ENCODE assay signal across 22 cellular contexts in genomic region chr5:21784487-21784886, GRCh38.
"Had no signal": no experiment of that assay in that cellular context is flagged by ENCODE, and none has a peak within 500 bp of the region (broad histone marks: within the 10 kb centered on the region; RNA-seq: fewer than 3 reads in every experiment).

No MANE protein-coding gene starts in this region.

- H3K9ac ChIP-seq: neural progenitor cell, parathyroid adenoma had no signal

- DNase-seq: dorsolateral prefrontal cortex; effector CD4-positive, alpha-beta T cell; foreskin melanocyte; glutamatergic neuron; heart right ventricle; hippocampal formation; left cardiac atrium; left lung; mesendoderm; midbrain; naive thymus-derived CD4-positive, alpha-beta T cell; right lobe of liver; small intestine; stimulated activated CD4-positive, alpha-beta T cell treated with anti-CD3 and anti-CD28 coated beads, Interleukin-15, amount 100 ng/mL, for 24 hours; stimulated activated CD4-positive, alpha-beta T cell treated with anti-CD3 and anti-CD28 coated beads, Interleukin-2, amount 100 ng/mL, for 48 hours; stimulated activated naive B cell treated with anti-CD40 and anti-IgM and Interleukin-4, amounts not matched to agents 10 μg/mL and 1 μg/mL and 100 μg/mL, for 72 hours; upper lobe of left lung had no signal

- H3K4me2 ChIP-seq: neural progenitor cell had no signal

- H3K27ac ChIP-seq: dorsolateral prefrontal cortex, esophagus muscularis mucosa, heart right ventricle, left lung, neural progenitor cell, parathyroid adenoma, right lobe of liver, thoracic aorta, tibial nerve, upper lobe of left lung had no signal

- H3K9me3 ChIP-seq: esophagus muscularis mucosa, left lung, right lobe of liver, thoracic aorta, upper lobe of left lung had no signal

- H3K36me3 ChIP-seq: esophagus muscularis mucosa, heart right ventricle, left lung, neural progenitor cell, right lobe of liver, thoracic aorta, tibial nerve, upper lobe of left lung had no signal

- H2AFZ ChIP-seq: neural progenitor cell, parathyroid adenoma had no signal

- H3K4me3 ChIP-seq: dorsolateral prefrontal cortex, esophagus muscularis mucosa, heart right ventricle, left lung, neural progenitor cell, right lobe of liver, thoracic aorta, tibial nerve, upper lobe of left lung had no signal

- H3K79me2 ChIP-seq: parathyroid adenoma had no signal

- H3K27me3 ChIP-seq: dorsolateral prefrontal cortex, esophagus muscularis mucosa, heart right ventricle, left lung, neural progenitor cell, right lobe of liver, tibial nerve, upper lobe of left lung had no signal

- ATAC-seq: heart right ventricle; left cardiac atrium; left lung; naive thymus-derived CD4-positive, alpha-beta T cell; right lobe of liver; stimulated activated naive B cell treated with anti-CD40 and anti-IgM and Interleukin-4, amounts not matched to agents 10 μg/mL and 1 μg/mL and 100 μg/mL, for 72 hours had no signal
